Comparison of ENCODE assay signal across 15 cellular contexts in genomic region chr9:13049223-13049622, GRCh38.
DNase-seq lines count a peak whose midpoint lies in the region; ATAC-seq, FAIRE-seq and TF ChIP-seq lines count a peak whose summit lies in the region.
"Had no signal": no experiment of that assay in that cellular context is flagged by ENCODE, and none has a peak within 500 bp of the region (broad histone marks: within the 10 kb centered on the region; RNA-seq: fewer than 3 reads in every experiment).

No MANE protein-coding gene starts in this region.

- H3K36me3 ChIP-seq in mesodermal cell (ENCODE audit: control insufficient read depth, insufficient read depth, low read length), result no peaks in the 10 kb centered on the region
- H3K36me3 ChIP-seq in kidney (ENCODE audit: control insufficient read depth in 1 of 2, insufficient read depth in 2 of 2, low read length in 2 of 2), result no peaks in the 10 kb centered on the region
- H3K36me3 ChIP-seq in mucosa of descending colon (ENCODE audit: low read depth), result no peaks in the 10 kb centered on the region
- H3K36me3 ChIP-seq: vagina had no signal

- FAIRE-seq in kidney (lab: Jason Lieb, UNC), result no peak
- no peak for FAIRE-seq in H54 (lab: Jason Lieb, UNC)

- no peak for TF ChIP-seq POLR2A in H54 (IDR thresholded peaks at IDR 0.05; ENCODE audit: low read depth, low read length)

- intact Hi-C loops in kidney (cut with DNase I) (no loop called here), mucosa of descending colon (cut with DNase I, micrococcal nuclease) (no loop called here)

- TF ChIP-seq CTCF in VCaP (conservative IDR thresholded peaks at IDR 0.05), result no peak
- no peak for TF ChIP-seq CTCF in kidney (IDR thresholded peaks at IDR 0.05; ENCODE audit: borderline replicate concordance, extremely low read depth, insufficient read depth)
- TF ChIP-seq CTCF in mucosa of descending colon (IDR thresholded peaks at IDR 0.05), result no peak

- WGBS in mesodermal cell (ENCODE audit: insufficient coverage in 2 of 2), 2 experiments, result 51 to 60% methylated on average over 5 to 6 of the region's 7 CpGs

- no peak overlapping the region for H3K9ac ChIP-seq in kidney (ENCODE audit: low read length in 2 of 2)

- ATAC-seq in mucosa of descending colon, result no peak
- ATAC-seq: activated CD4-positive, alpha-beta T cell treated with anti-CD3 and anti-CD28 coated beads for 36 hours; naive thymus-derived CD8-positive, alpha-beta T cell had no signal

- H3K4me3 ChIP-seq in mesodermal cell (ENCODE audit: extremely low read depth, insufficient read depth, low read length, poor library complexity, severe bottlenecking) (no peak overlapping the region), kidney (ENCODE audit: low read length in 2 of 2) (no peak overlapping the region), mucosa of descending colon (no peak overlapping the region)
- H3K4me3 ChIP-seq: vagina had no signal

- DNase-seq in DMS153 (lab: John Stamatoyannopoulos, UW) (peak; percentile 77), NCI-H1930 (lab: John Stamatoyannopoulos, UW) (peak; percentile 36 to 45), kidney (no peak), COLO829 (ENCODE audit: low spot score) (no peak), mucosa of descending colon (no peak), H54 (ENCODE audit: insufficient read length, low spot score) (no peak)
- DNase-seq: activated CD4-positive, alpha-beta T cell treated with anti-CD3 and anti-CD28 coated beads for 36 hours; activated naive CD4-positive, alpha-beta T cell treated with anti-CD3 and anti-CD28 coated beads, Interleukin-2, amount 50 U/mL, for 16 hours; DMS 273 treated with DMSO at 0.1 percent for 48 hours; naive thymus-derived CD8-positive, alpha-beta T cell; NCI-H1694 treated with DMSO at 0.1 percent for 48 hours; SHP77 treated with DMSO at 0.1 percent for 48 hours had no signal

- H3K27ac ChIP-seq in VCaP (peak overlapping the region; percentile 42), mesodermal cell (ENCODE audit: low read depth, low read length, severe bottlenecking) (peak overlapping the region; percentile 47), kidney (ENCODE audit: low read depth in 2 of 2, low read length in 2 of 2) (no peak overlapping the region)
- H3K27ac ChIP-seq: vagina had no signal

- H3K9me3 ChIP-seq in mesodermal cell (ENCODE audit: control insufficient read depth, low read length) (no peaks in the 10 kb centered on the region), kidney (ENCODE audit: control insufficient read depth in 1 of 2, low read length in 2 of 2) (no peaks in the 10 kb centered on the region), mucosa of descending colon (no peaks in the 10 kb centered on the region)
- H3K9me3 ChIP-seq: vagina had no signal

- H3K4me1 ChIP-seq in mesodermal cell (ENCODE audit: control insufficient read depth, insufficient read depth, low read length, poor library complexity, severe bottlenecking) (no peaks in the 10 kb centered on the region), kidney (ENCODE audit: control insufficient read depth in 1 of 2, insufficient read depth in 1 of 2, low read depth in 1 of 2, low read length in 2 of 2) (no peaks in the 10 kb centered on the region), mucosa of descending colon (ENCODE audit: low read depth) (no peaks in the 10 kb centered on the region)
- H3K4me1 ChIP-seq: vagina had no signal

Comparison
In these comparisons a context has a peak if more than half of its experiments do, and no peak if none do; other contexts are left out.
1. DNase-seq: peak in DMS153 (single experiment) and NCI-H1930 (2 of 2); none in kidney (single experiment), COLO829 (single experiment), mucosa of descending colon (0 of 3) and H54 (single experiment).
2. H3K27ac ChIP-seq: peak in VCaP (single experiment) and mesodermal cell (single experiment); none in kidney (0 of 2).